In genomic region chr10:47450442-47450841, GRCh38 we compare ENCODE assay signal across 19 cellular contexts. TPM values are rescaled to one million over a fixed set of nuclear protein-coding genes. Genes with fewer than 3 reads are reported as not detected.
DNase-seq lines count a peak whose midpoint lies in the region; TF ChIP-seq lines count a peak whose summit lies in the region.
"Had no signal": no experiment of that assay in that cellular context is flagged by ENCODE, and none has a peak within 500 bp of the region (broad histone marks: within the 10 kb centered on the region; RNA-seq: fewer than 3 reads in every experiment).

No MANE protein-coding gene starts in this region.

- peaks cover 19% of the 10 kb centered on the region for H3K27me3 Mint-ChIP-seq in activated CD4-positive, alpha-beta memory T cell treated with anti-CD3 and anti-CD28 coated beads, Interleukin-2, amount 10 ng/mL, durations not matched to agents 7 days and 5 days
- H3K27me3 Mint-ChIP-seq in activated CD4-positive, alpha-beta memory T cell treated with anti-CD3 and anti-CD28 coated beads for 36 hours = peaks cover 6% of the 10 kb centered on the region
- peaks cover 7% of the 10 kb centered on the region for H3K27me3 Mint-ChIP-seq in osteocyte (ENCODE audit: unreplicated experiment)

- intact Hi-C loops in activated CD4-positive, alpha-beta memory T cell treated with anti-CD3 and anti-CD28 coated beads for 36 hours (cut with micrococcal nuclease) = no loop called here

- peak; percentile 12 for DNase-seq in activated CD4-positive, alpha-beta memory T cell treated with anti-CD3 and anti-CD28 coated beads, Interleukin-2, amount 10 ng/mL, durations not matched to agents 7 days and 5 days
- DNase-seq in activated CD4-positive, alpha-beta memory T cell treated with anti-CD3 and anti-CD28 coated beads for 36 hours = no peak
- DNase-seq in ecto neural progenitor cell (ENCODE audit: low spot score) (peak; percentile 38), osteocyte (ENCODE audit: extremely low spot score, unreplicated experiment) (peak; percentile 66), NCI-H2029 treated with DMSO at 0.1 percent for 48 hours (lab: John Stamatoyannopoulos, UW) (no peak), UCSD-AML1 (lab: John Stamatoyannopoulos, UW; ENCODE audit: unreplicated experiment) (no peak)
- DNase-seq in stimulated activated naive CD4-positive, alpha-beta T cell treated with Interleukin-2 at 50 U/mL for 16 hours (lab: John Stamatoyannopoulos, UW) = no peak
- DNase-seq: ACHN; Caco-2; CD8-positive, alpha-beta T cell; DMS79; GM23248; H7 had no signal

- H3K4me1 Mint-ChIP-seq in activated CD4-positive, alpha-beta memory T cell treated with anti-CD3 and anti-CD28 coated beads, Interleukin-2, amount 10 ng/mL, durations not matched to agents 7 days and 5 days = no peaks in the 10 kb centered on the region
- peaks cover 3% of the 10 kb centered on the region for H3K4me1 Mint-ChIP-seq in activated CD4-positive, alpha-beta memory T cell treated with anti-CD3 and anti-CD28 coated beads for 36 hours (ENCODE audit: low read depth)
- peaks cover 4% of the 10 kb centered on the region for H3K4me1 Mint-ChIP-seq in osteocyte (ENCODE audit: unreplicated experiment)

- peak overlapping the region in 8 of 11 experiments; percentile 61 to 89 (median 84); a peak in 17 of 22 replicates for H3K4me2 ChIP-seq in BLaER1 treated with 17β-estradiol and CSF1 and Interleukin-3, amounts not matched to agents 10 nM and 100 nM

- CTCF ChIA-PET in activated CD4-positive, alpha-beta memory T cell treated with anti-CD3 and anti-CD28 coated beads, Interleukin-2, amount 10 ng/mL, durations not matched to agents 7 days and 5 days (lab: Charles Lee) = no interaction called here
- CTCF ChIA-PET in activated CD4-positive, alpha-beta memory T cell treated with anti-CD3 and anti-CD28 coated beads for 36 hours (lab: Charles Lee) = no interaction called here

- peaks cover 23 to 80% (median 73%) of the 10 kb centered on the region in 10 experiments for H3K4me1 ChIP-seq in BLaER1 treated with 17β-estradiol and CSF1 and Interleukin-3, amounts not matched to agents 10 nM and 100 nM

- no peak overlapping the region for H3K4me3 ChIP-seq in BLaER1 treated with 17β-estradiol and CSF1 and Interleukin-3, amounts not matched to agents 10 nM and 100 nM
- H3K4me3 ChIP-seq: GM12878, GM23248 had no signal

- H3K9me3 Mint-ChIP-seq in activated CD4-positive, alpha-beta memory T cell treated with anti-CD3 and anti-CD28 coated beads, Interleukin-2, amount 10 ng/mL, durations not matched to agents 7 days and 5 days = peaks cover 11% of the 10 kb centered on the region
- peaks cover 8% of the 10 kb centered on the region for H3K9me3 Mint-ChIP-seq in activated CD4-positive, alpha-beta memory T cell treated with anti-CD3 and anti-CD28 coated beads for 36 hours
- H3K9me3 Mint-ChIP-seq in osteocyte (ENCODE audit: unreplicated experiment) = peaks cover 7% of the 10 kb centered on the region

- no peaks in the 10 kb centered on the region for H3K36me3 ChIP-seq in BLaER1 treated with 17β-estradiol and CSF1 and Interleukin-3, amounts not matched to agents 10 nM and 100 nM

- TF ChIP-seq CTCF in osteocyte (IDR thresholded peaks at IDR 0.05) = no peak

- H3K27ac Mint-ChIP-seq in activated CD4-positive, alpha-beta memory T cell treated with anti-CD3 and anti-CD28 coated beads, Interleukin-2, amount 10 ng/mL, durations not matched to agents 7 days and 5 days = no peak overlapping the region
- H3K27ac Mint-ChIP-seq in activated CD4-positive, alpha-beta memory T cell treated with anti-CD3 and anti-CD28 coated beads for 36 hours = no peak overlapping the region
- no peak overlapping the region for H3K27ac Mint-ChIP-seq in osteocyte (ENCODE audit: unreplicated experiment)
- H3K27ac Mint-ChIP-seq: B cell; CD14-positive monocyte; CD8-positive, alpha-beta T cell had no signal

- H3K9ac ChIP-seq in BLaER1 treated with 17β-estradiol and CSF1 and Interleukin-3, amounts not matched to agents 10 nM and 100 nM = no peak overlapping the region
- H3K9ac ChIP-seq: GM23248 had no signal

- no peaks in the 10 kb centered on the region for H3K36me3 Mint-ChIP-seq in activated CD4-positive, alpha-beta memory T cell treated with anti-CD3 and anti-CD28 coated beads, Interleukin-2, amount 10 ng/mL, durations not matched to agents 7 days and 5 days (ENCODE audit: low read depth)
- no peaks in the 10 kb centered on the region for H3K36me3 Mint-ChIP-seq in activated CD4-positive, alpha-beta memory T cell treated with anti-CD3 and anti-CD28 coated beads for 36 hours
- H3K36me3 Mint-ChIP-seq in osteocyte (ENCODE audit: unreplicated experiment) = peaks cover 2% of the 10 kb centered on the region
- H3K36me3 Mint-ChIP-seq: CD14-positive monocyte; CD8-positive, alpha-beta T cell had no signal

- H3K9me3 ChIP-seq in BLaER1 treated with 17β-estradiol and CSF1 and Interleukin-3, amounts not matched to agents 10 nM and 100 nM (replicated peaks in 1 of 11) = peaks cover 12 to 20% (median 16%) of the 10 kb centered on the region in 11 experiments

- H3K27ac ChIP-seq in BLaER1 treated with 17β-estradiol and CSF1 and Interleukin-3, amounts not matched to agents 10 nM and 100 nM = peak overlapping the region in 1 of 11 experiments; percentile 57; a peak in 1 of 22 replicates
- H3K27ac ChIP-seq: GM23248 had no signal

- POLR2A ChIA-PET in activated CD4-positive, alpha-beta memory T cell treated with anti-CD3 and anti-CD28 coated beads, Interleukin-2, amount 10 ng/mL, durations not matched to agents 7 days and 5 days (lab: Charles Lee) = no interaction called here
- POLR2A ChIA-PET in activated CD4-positive, alpha-beta memory T cell treated with anti-CD3 and anti-CD28 coated beads for 36 hours (lab: Charles Lee) = no interaction called here

- no peak overlapping the region for H3K4me3 Mint-ChIP-seq in activated CD4-positive, alpha-beta memory T cell treated with anti-CD3 and anti-CD28 coated beads, Interleukin-2, amount 10 ng/mL, durations not matched to agents 7 days and 5 days
- H3K4me3 Mint-ChIP-seq in activated CD4-positive, alpha-beta memory T cell treated with anti-CD3 and anti-CD28 coated beads for 36 hours = no peak overlapping the region
- no peak overlapping the region for H3K4me3 Mint-ChIP-seq in osteocyte (ENCODE audit: unreplicated experiment)
- H3K4me3 Mint-ChIP-seq: B cell; CD14-positive monocyte; CD8-positive, alpha-beta T cell had no signal

- peaks cover 0 to 9% (median 0%) of the 10 kb centered on the region in 11 experiments; a peak in 2 of 22 replicates for H4K20me1 ChIP-seq in BLaER1 treated with 17β-estradiol and CSF1 and Interleukin-3, amounts not matched to agents 10 nM and 100 nM

- peaks cover 0 to 10% (median 0%) of the 10 kb centered on the region in 11 experiments; a peak in 5 of 22 replicates for H3K27me3 ChIP-seq in BLaER1 treated with 17β-estradiol and CSF1 and Interleukin-3, amounts not matched to agents 10 nM and 100 nM

RNA-seq across cellular contexts. Expression of gene ANXA8, which starts 33.5 kb away (rescaled TPM):
- total RNA-seq in activated CD4-positive, alpha-beta memory T cell treated with anti-CD3 and anti-CD28 coated beads, Interleukin-2, amount 10 ng/mL, durations not matched to agents 7 days and 5 days = 1 to 10 TPM in 1 of 2 experiments, under 1 TPM in 1; 0.78 to 1.2 TPM
- total RNA-seq in activated CD4-positive, alpha-beta memory T cell treated with anti-CD3 and anti-CD28 coated beads for 36 hours = not detected
- not detected in 2 replicates for total RNA-seq in osteocyte
- total RNA-seq: B cell; CD8-positive, alpha-beta T cell; G401; H7 had no signal

RNA-seq across cellular contexts. Expression of gene FAM25G, which starts 41.1 kb away (rescaled TPM):
- total RNA-seq in activated CD4-positive, alpha-beta memory T cell treated with anti-CD3 and anti-CD28 coated beads, Interleukin-2, amount 10 ng/mL, durations not matched to agents 7 days and 5 days = not detected
- not detected for total RNA-seq in activated CD4-positive, alpha-beta memory T cell treated with anti-CD3 and anti-CD28 coated beads for 36 hours
- total RNA-seq in osteocyte = not detected in 2 replicates
- total RNA-seq: A172; B cell; Caco-2; CD8-positive, alpha-beta T cell; G401; GM12878; GM23248; H7 had no signal

Comparison
In these comparisons a context has a peak if more than half of its experiments do, and no peak if none do; other contexts are left out.
1. DNase-seq: peak in activated CD4-positive, alpha-beta memory T cell treated with anti-CD3 and anti-CD28 coated beads, Interleukin-2, amount 10 ng/mL, durations not matched to agents 7 days and 5 days (single experiment), ecto neural progenitor cell (single experiment) and osteocyte (single experiment); none in activated CD4-positive, alpha-beta memory T cell treated with anti-CD3 and anti-CD28 coated beads for 36 hours (single experiment), stimulated activated naive CD4-positive, alpha-beta T cell treated with Interleukin-2 at 50 U/mL for 16 hours (single experiment), NCI-H2029 treated with DMSO at 0.1 percent for 48 hours (single experiment) and UCSD-AML1 (single experiment).